In genomic region chr15:78263907-78264303, GRCh38 we compare ENCODE assay signal across 9 cellular contexts. TPM values are rescaled to one million over a fixed set of nuclear protein-coding genes. Genes with fewer than 3 reads are reported as not detected.
DNase-seq lines count a peak whose midpoint lies in the region; ATAC-seq and TF ChIP-seq lines count a peak whose summit lies in the region.
"Had no signal": no experiment of that assay in that cellular context is flagged by ENCODE, and none has a peak within 500 bp of the region (broad histone marks: within the 10 kb centered on the region; RNA-seq: fewer than 3 reads in every experiment).

No MANE protein-coding gene starts in this region.

- peak overlapping the region; percentile 34 for H3K27ac Mint-ChIP-seq in activated T-helper 1 cell treated with anti-CD3 and anti-CD28 coated beads, Interleukin-12 subunit alpha, Interleukin-12 subunit beta, Interleukin-2, Interleukin-4 antibody, amounts not matched to agents 30 ng/mL and 10 ng/mL and 1 ng/mL, durations not matched to agents 14 hours and 24 hours and 36 hours

- intact Hi-C loops in activated T-helper 1 cell treated with anti-CD3 and anti-CD28 coated beads, Interleukin-12 subunit alpha, Interleukin-12 subunit beta, Interleukin-2, Interleukin-4 antibody, amounts not matched to agents 30 ng/mL and 10 ng/mL and 1 ng/mL, durations not matched to agents 14 hours and 24 hours and 36 hours (cut with micrococcal nuclease) = no loop called here

- TF ChIP-seq CTCF in GM12865 (IDR thresholded peaks at IDR 0.05; ENCODE audit: insufficient read depth, low read depth, low read length, missing control alignments) = no peak
- no peak for TF ChIP-seq CTCF in fibroblast of villous mesenchyme (IDR thresholded peaks at IDR 0.05; ENCODE audit: insufficient read depth, low read depth, low read length)

- peaks cover 16% of the 10 kb centered on the region for H3K27me3 ChIP-seq in skeletal muscle satellite cell (ENCODE audit: control insufficient read depth, insufficient read depth, low read length)

- ATAC-seq in GM21786 (IDR thresholded peaks at IDR 0.05; ENCODE audit: unreplicated experiment) = no peak
- ATAC-seq in HG03432 (IDR thresholded peaks at IDR 0.05; ENCODE audit: unreplicated experiment) = no peak

- H3K9ac ChIP-seq in skeletal muscle satellite cell (ENCODE audit: low read depth, low read length) = peak overlapping the region; percentile 69

- no peaks in the 10 kb centered on the region for H3K27me3 Mint-ChIP-seq in activated T-helper 1 cell treated with anti-CD3 and anti-CD28 coated beads, Interleukin-12 subunit alpha, Interleukin-12 subunit beta, Interleukin-2, Interleukin-4 antibody, amounts not matched to agents 30 ng/mL and 10 ng/mL and 1 ng/mL, durations not matched to agents 14 hours and 24 hours and 36 hours (ENCODE audit: insufficient read depth)

- H3K36me3 Mint-ChIP-seq in activated T-helper 1 cell treated with anti-CD3 and anti-CD28 coated beads, Interleukin-12 subunit alpha, Interleukin-12 subunit beta, Interleukin-2, Interleukin-4 antibody, amounts not matched to agents 30 ng/mL and 10 ng/mL and 1 ng/mL, durations not matched to agents 14 hours and 24 hours and 36 hours (ENCODE audit: low read depth) = peaks cover 5% of the 10 kb centered on the region

- H3K4me2 ChIP-seq in skeletal muscle satellite cell (ENCODE audit: low read length) = peak overlapping the region; percentile 87

- no peaks in the 10 kb centered on the region for H3K9me3 ChIP-seq in skeletal muscle satellite cell (replicated peaks; ENCODE audit: low read length)

- peaks cover 33% of the 10 kb centered on the region for H3K4me1 Mint-ChIP-seq in activated T-helper 1 cell treated with anti-CD3 and anti-CD28 coated beads, Interleukin-12 subunit alpha, Interleukin-12 subunit beta, Interleukin-2, Interleukin-4 antibody, amounts not matched to agents 30 ng/mL and 10 ng/mL and 1 ng/mL, durations not matched to agents 14 hours and 24 hours and 36 hours (ENCODE audit: low read depth)

- H3K4me3 Mint-ChIP-seq in activated T-helper 1 cell treated with anti-CD3 and anti-CD28 coated beads, Interleukin-12 subunit alpha, Interleukin-12 subunit beta, Interleukin-2, Interleukin-4 antibody, amounts not matched to agents 30 ng/mL and 10 ng/mL and 1 ng/mL, durations not matched to agents 14 hours and 24 hours and 36 hours = peak overlapping the region; percentile 66
- H3K4me3 Mint-ChIP-seq: neural crest cell had no signal

- no peaks in the 10 kb centered on the region for H3K36me3 ChIP-seq in skeletal muscle satellite cell (ENCODE audit: insufficient read depth, low read length)

- H3K4me3 ChIP-seq in GM12865 (ENCODE audit: low read depth, low read length) (peak overlapping the region; percentile 79), fibroblast of villous mesenchyme (ENCODE audit: low read depth, low read length) (peak overlapping the region; percentile 63), skeletal muscle satellite cell (ENCODE audit: low read length) (peak overlapping the region; percentile 67)

- DNase-seq in GM12865 (ENCODE audit: low read depth) = no peak
- DNase-seq in activated T-helper 1 cell treated with anti-CD3 and anti-CD28 coated beads, Interleukin-12 subunit alpha, Interleukin-12 subunit beta, Interleukin-2, Interleukin-4 antibody, amounts not matched to agents 30 ng/mL and 10 ng/mL and 1 ng/mL, durations not matched to agents 14 hours and 24 hours and 36 hours (ENCODE audit: low spot score) = no peak
- no peak for DNase-seq in fibroblast of villous mesenchyme (ENCODE audit: low read depth)
- no peak for DNase-seq in AG08396 (ENCODE audit: low spot score)
- DNase-seq in NCI-H1436 (lab: John Stamatoyannopoulos, UW) = no peak

- H3K4me1 ChIP-seq in skeletal muscle satellite cell (ENCODE audit: control insufficient read depth, insufficient read depth, low read length) = peaks cover 11% of the 10 kb centered on the region

- H3K9me3 Mint-ChIP-seq in activated T-helper 1 cell treated with anti-CD3 and anti-CD28 coated beads, Interleukin-12 subunit alpha, Interleukin-12 subunit beta, Interleukin-2, Interleukin-4 antibody, amounts not matched to agents 30 ng/mL and 10 ng/mL and 1 ng/mL, durations not matched to agents 14 hours and 24 hours and 36 hours = no peaks in the 10 kb centered on the region
- H3K9me3 Mint-ChIP-seq: neural crest cell had no signal

RNA-seq across cellular contexts. Expression of gene DNAJA4, which starts 0.5 kb away (rescaled TPM):
- total RNA-seq in activated T-helper 1 cell treated with anti-CD3 and anti-CD28 coated beads, Interleukin-12 subunit alpha, Interleukin-12 subunit beta, Interleukin-2, Interleukin-4 antibody, amounts not matched to agents 30 ng/mL and 10 ng/mL and 1 ng/mL, durations not matched to agents 14 hours and 24 hours and 36 hours = 68.4 and 70.8 TPM in 2 replicates
- total RNA-seq in fibroblast of villous mesenchyme = 2.6 and 4.3 TPM in 2 replicates
- total RNA-seq in skeletal muscle satellite cell (2012; rRNA removed) = 1.3 and 2.0 TPM in 2 replicates
- total RNA-seq: neural crest cell had no signal

RNA-seq across cellular contexts. Expression of gene ACSBG1, which starts 29.5 kb away (rescaled TPM):
- total RNA-seq in activated T-helper 1 cell treated with anti-CD3 and anti-CD28 coated beads, Interleukin-12 subunit alpha, Interleukin-12 subunit beta, Interleukin-2, Interleukin-4 antibody, amounts not matched to agents 30 ng/mL and 10 ng/mL and 1 ng/mL, durations not matched to agents 14 hours and 24 hours and 36 hours = 0.15 and 0.52 TPM in 2 replicates
- under 0.01 TPM in 1 of 2 replicates, not detected in the other for total RNA-seq in fibroblast of villous mesenchyme
- 0.22 TPM in 1 of 2 replicates, not detected in the other for total RNA-seq in skeletal muscle satellite cell (2012; rRNA removed)

RNA-seq across cellular contexts. Expression of gene SKIC8, which starts 35.5 kb away (rescaled TPM):
- 54.3 and 57.3 TPM in 2 replicates for total RNA-seq in activated T-helper 1 cell treated with anti-CD3 and anti-CD28 coated beads, Interleukin-12 subunit alpha, Interleukin-12 subunit beta, Interleukin-2, Interleukin-4 antibody, amounts not matched to agents 30 ng/mL and 10 ng/mL and 1 ng/mL, durations not matched to agents 14 hours and 24 hours and 36 hours
- total RNA-seq in fibroblast of villous mesenchyme = 59.6 and 72.1 TPM in 2 replicates
- 92.8 and 94.0 TPM in 2 replicates for total RNA-seq in skeletal muscle satellite cell (2012; rRNA removed)

Comparison
In these comparisons a context has a peak if more than half of its experiments do, and no peak if none do; other contexts are left out.
1. RNA of gene DNAJA4, which starts 0.5 kb away (total RNA-seq): 68.4 to 70.8 TPM in activated T-helper 1 cell treated with anti-CD3 and anti-CD28 coated beads, Interleukin-12 subunit alpha, Interleukin-12 subunit beta, Interleukin-2, Interleukin-4 antibody, amounts not matched to agents 30 ng/mL and 10 ng/mL and 1 ng/mL, durations not matched to agents 14 hours and 24 hours and 36 hours; 2.6 to 4.3 TPM in fibroblast of villous mesenchyme; every median in the first group is over 10 times any median in the second.
2. Peak in every context shown above with its lines, with median percentiles within 50 percentile points of each other: H3K4me3 ChIP-seq.